ENCODE assay signal across 15 cellular contexts in the genomic region with DNA sequence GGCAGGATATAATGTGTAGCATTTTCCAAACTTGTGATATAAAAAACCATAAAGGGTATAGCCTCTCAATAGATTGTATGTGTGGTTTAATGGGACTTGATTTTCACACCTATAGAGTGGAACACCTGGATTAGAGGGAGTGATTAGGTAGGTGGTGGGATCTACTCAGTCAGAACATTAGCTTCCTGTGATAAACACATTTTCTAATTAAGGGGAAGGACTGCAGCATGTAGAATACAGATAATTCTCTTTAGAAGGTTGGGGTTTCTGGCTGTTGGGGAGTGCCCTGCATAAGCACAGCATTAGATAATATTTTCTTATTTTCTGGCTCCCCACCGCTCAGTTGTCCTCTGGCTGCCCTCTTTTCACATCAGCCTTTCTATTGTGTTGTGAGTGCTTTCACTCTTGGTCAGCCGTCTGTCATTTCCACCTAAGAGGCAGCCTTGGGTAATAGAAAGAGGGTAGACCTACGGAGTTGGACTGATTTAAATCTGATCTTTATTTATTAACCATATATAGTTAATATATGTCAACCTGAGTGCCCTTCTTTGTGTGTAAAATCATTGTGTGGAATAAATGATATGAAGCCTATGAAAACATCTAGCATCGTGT. TPM values are rescaled to one million over a fixed set of nuclear protein-coding genes. Genes with fewer than 3 reads are reported as not detected.
DNase-seq lines count a peak whose midpoint lies in the region; ATAC-seq and TF ChIP-seq lines count a peak whose summit lies in the region.
"Had no signal": no experiment of that assay in that cellular context is flagged by ENCODE, and none has a peak within 500 bp of the region (broad histone marks: within the 10 kb centered on the region; RNA-seq: fewer than 3 reads in every experiment).

No MANE protein-coding gene starts in this region.

- intact Hi-C loops in activated CD4-positive, alpha-beta T cell treated with anti-CD3 and anti-CD28 coated beads, Interleukin-2, amount 10 ng/mL, durations not matched to agents 24 days and 14 days (cut with micrococcal nuclease): no loop called here
- intact Hi-C loops in activated CD4-positive, alpha-beta T cell treated with anti-CD3 and anti-CD28 coated beads for 36 hours (cut with DNase I, micrococcal nuclease): no loop called here

- no peak for ATAC-seq in activated CD4-positive, alpha-beta T cell treated with anti-CD3 and anti-CD28 coated beads for 36 hours
- ATAC-seq in HG02610 (IDR thresholded peaks at IDR 0.05; ENCODE audit: unreplicated experiment): peak; percentile 64
- no peak for ATAC-seq in GM18519 (IDR thresholded peaks at IDR 0.05; ENCODE audit: low FRiP score, unreplicated experiment)
- ATAC-seq: HCT116 had no signal

- no peaks in the 10 kb centered on the region for H3K9me3 Mint-ChIP-seq in activated CD4-positive, alpha-beta T cell treated with anti-CD3 and anti-CD28 coated beads, Interleukin-2, amount 10 ng/mL, durations not matched to agents 24 days and 14 days
- H3K9me3 Mint-ChIP-seq in activated CD4-positive, alpha-beta T cell treated with anti-CD3 and anti-CD28 coated beads for 36 hours (ENCODE audit: low read depth): no peaks in the 10 kb centered on the region
- H3K9me3 Mint-ChIP-seq in T-helper 2 cell treated with Interferon-gamma antibody and Interleukin-4, amounts not matched to agents 5 μg/mL and 100 μg/mL, for 36 hours: no peaks in the 10 kb centered on the region
- no peaks in the 10 kb centered on the region for H3K9me3 Mint-ChIP-seq in neural crest cell

- no peak for DNase-seq in activated CD4-positive, alpha-beta T cell treated with anti-CD3 and anti-CD28 coated beads, Interleukin-2, amount 10 ng/mL, durations not matched to agents 24 days and 14 days
- DNase-seq in activated CD4-positive, alpha-beta T cell treated with anti-CD3 and anti-CD28 coated beads for 36 hours: no peak
- no peak for DNase-seq in T-helper 2 cell treated with Interferon-gamma antibody and Interleukin-4, amounts not matched to agents 5 μg/mL and 100 μg/mL, for 36 hours (ENCODE audit: low spot score)
- DNase-seq in neural crest cell (ENCODE audit: low read depth, low spot score): no peak
- no peak for DNase-seq in putamen (ENCODE audit: low spot score)
- no peak for DNase-seq in DMS114 treated with DMSO at 0.1 percent for 48 hours (lab: John Stamatoyannopoulos, UW; ENCODE audit: unreplicated experiment)
- DNase-seq: activated CD4-positive, alpha-beta T cell treated with anti-CD3 and anti-CD28 coated beads for 1 hour; cerebellar nuclear complex; DMS153; NCI-H1092 treated with DMSO at 0.1 percent for 48 hours; NCI-H524; SHP77 treated with DMSO at 0.1 percent for 48 hours had no signal

- H3K36me3 Mint-ChIP-seq in activated CD4-positive, alpha-beta T cell treated with anti-CD3 and anti-CD28 coated beads, Interleukin-2, amount 10 ng/mL, durations not matched to agents 24 days and 14 days (ENCODE audit: low read depth): peaks cover 44% of the 10 kb centered on the region
- H3K36me3 Mint-ChIP-seq in activated CD4-positive, alpha-beta T cell treated with anti-CD3 and anti-CD28 coated beads for 36 hours (ENCODE audit: low read depth): peaks cover 50% of the 10 kb centered on the region
- H3K36me3 Mint-ChIP-seq in T-helper 2 cell treated with Interferon-gamma antibody and Interleukin-4, amounts not matched to agents 5 μg/mL and 100 μg/mL, for 36 hours (ENCODE audit: low read depth): peaks cover 43% of the 10 kb centered on the region
- H3K36me3 Mint-ChIP-seq in neural crest cell (ENCODE audit: low read depth): peaks cover 8% of the 10 kb centered on the region

- H3K4me3 Mint-ChIP-seq in activated CD4-positive, alpha-beta T cell treated with anti-CD3 and anti-CD28 coated beads, Interleukin-2, amount 10 ng/mL, durations not matched to agents 24 days and 14 days: no peak overlapping the region
- no peak overlapping the region for H3K4me3 Mint-ChIP-seq in activated CD4-positive, alpha-beta T cell treated with anti-CD3 and anti-CD28 coated beads for 36 hours
- H3K4me3 Mint-ChIP-seq in T-helper 2 cell treated with Interferon-gamma antibody and Interleukin-4, amounts not matched to agents 5 μg/mL and 100 μg/mL, for 36 hours: no peak overlapping the region
- H3K4me3 Mint-ChIP-seq in neural crest cell: peak overlapping the region; percentile 48

- TF ChIP-seq CTCF in neural crest cell (conservative IDR thresholded peaks at IDR 0.05): no peak

- H3K27me3 Mint-ChIP-seq in activated CD4-positive, alpha-beta T cell treated with anti-CD3 and anti-CD28 coated beads, Interleukin-2, amount 10 ng/mL, durations not matched to agents 24 days and 14 days: no peaks in the 10 kb centered on the region
- no peaks in the 10 kb centered on the region for H3K27me3 Mint-ChIP-seq in activated CD4-positive, alpha-beta T cell treated with anti-CD3 and anti-CD28 coated beads for 36 hours
- no peaks in the 10 kb centered on the region for H3K27me3 Mint-ChIP-seq in T-helper 2 cell treated with Interferon-gamma antibody and Interleukin-4, amounts not matched to agents 5 μg/mL and 100 μg/mL, for 36 hours (ENCODE audit: low read depth)
- H3K27me3 Mint-ChIP-seq in neural crest cell (ENCODE audit: low read depth): no peaks in the 10 kb centered on the region

- CTCF ChIA-PET in activated CD4-positive, alpha-beta T cell treated with anti-CD3 and anti-CD28 coated beads for 36 hours (lab: Charles Lee): interaction anchor here (0.6 kb wide), 1 partner anchor 23 kb away, joined by 3 read pairs; no protein-coding TSS in a partner anchor

- POLR2A ChIA-PET in activated CD4-positive, alpha-beta T cell treated with anti-CD3 and anti-CD28 coated beads for 36 hours (lab: Charles Lee): interaction anchor here (0.5 kb wide), 1 partner anchor 23 kb away, joined by 3 read pairs; no protein-coding TSS in a partner anchor

- H3K27ac Mint-ChIP-seq in activated CD4-positive, alpha-beta T cell treated with anti-CD3 and anti-CD28 coated beads, Interleukin-2, amount 10 ng/mL, durations not matched to agents 24 days and 14 days: peak overlapping the region; percentile 56
- H3K27ac Mint-ChIP-seq in activated CD4-positive, alpha-beta T cell treated with anti-CD3 and anti-CD28 coated beads for 36 hours: no peak overlapping the region
- peak overlapping the region; percentile 26 for H3K27ac Mint-ChIP-seq in T-helper 2 cell treated with Interferon-gamma antibody and Interleukin-4, amounts not matched to agents 5 μg/mL and 100 μg/mL, for 36 hours
- no peak overlapping the region for H3K27ac Mint-ChIP-seq in neural crest cell (ENCODE audit: unreplicated experiment)

- H3K4me1 Mint-ChIP-seq in activated CD4-positive, alpha-beta T cell treated with anti-CD3 and anti-CD28 coated beads, Interleukin-2, amount 10 ng/mL, durations not matched to agents 24 days and 14 days: peaks cover 27% of the 10 kb centered on the region
- peaks cover 44% of the 10 kb centered on the region for H3K4me1 Mint-ChIP-seq in activated CD4-positive, alpha-beta T cell treated with anti-CD3 and anti-CD28 coated beads for 36 hours
- H3K4me1 Mint-ChIP-seq in T-helper 2 cell treated with Interferon-gamma antibody and Interleukin-4, amounts not matched to agents 5 μg/mL and 100 μg/mL, for 36 hours (ENCODE audit: low read depth): peaks cover 21% of the 10 kb centered on the region
- H3K4me1 Mint-ChIP-seq in neural crest cell: peaks cover 32% of the 10 kb centered on the region

RNA-seq across cellular contexts. Expression of a gene that starts 8.0 kb away (rescaled TPM):
- total RNA-seq in activated CD4-positive, alpha-beta T cell treated with anti-CD3 and anti-CD28 coated beads, Interleukin-2, amount 10 ng/mL, durations not matched to agents 24 days and 14 days: 135 and 136 TPM in 2 replicates
- total RNA-seq in activated CD4-positive, alpha-beta T cell treated with anti-CD3 and anti-CD28 coated beads for 36 hours: 100 to 1,000 TPM; 119 to 126 TPM
- total RNA-seq in neural crest cell: 186 and 196 TPM in 2 replicates

Comparison
In these comparisons a context has a peak if more than half of its experiments do, and no peak if none do; other contexts are left out.
1. H3K27ac Mint-ChIP-seq: peak in activated CD4-positive, alpha-beta T cell treated with anti-CD3 and anti-CD28 coated beads, Interleukin-2, amount 10 ng/mL, durations not matched to agents 24 days and 14 days (single experiment) and T-helper 2 cell treated with Interferon-gamma antibody and Interleukin-4, amounts not matched to agents 5 μg/mL and 100 μg/mL, for 36 hours (single experiment); none in activated CD4-positive, alpha-beta T cell treated with anti-CD3 and anti-CD28 coated beads for 36 hours (single experiment) and neural crest cell (single experiment).